32 cellular contexts compared by ENCODE assay signal in the genomic region with DNA sequence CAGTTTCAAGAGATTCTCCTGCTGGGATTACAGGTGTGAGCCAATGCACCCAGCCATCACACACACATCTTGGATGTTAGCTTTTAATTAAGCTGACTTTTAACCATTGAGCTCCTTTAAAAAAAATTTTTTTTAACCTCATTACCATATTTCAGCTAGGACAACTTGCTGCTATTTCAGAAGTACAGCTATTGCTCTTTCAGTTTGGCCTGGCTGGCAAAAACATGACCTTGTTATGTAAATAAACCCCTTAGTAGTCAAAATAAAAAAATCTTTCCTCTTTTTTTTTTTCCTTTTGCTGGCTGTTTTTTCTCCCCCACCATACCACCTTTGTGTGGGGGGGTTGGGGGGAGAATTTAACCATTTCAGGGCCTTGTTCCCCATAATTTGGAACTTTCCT.
"Had no signal": no experiment of that assay in that cellular context is flagged by ENCODE, and none has a peak within 500 bp of the region (broad histone marks: within the 10 kb centered on the region; RNA-seq: fewer than 3 reads in every experiment).

No MANE protein-coding gene starts in this region.

- H3K27ac ChIP-seq: adrenal gland, body of pancreas, brain microvascular endothelial cell, breast epithelium, VCaP had no signal

- H3K27me3 ChIP-seq: adrenal gland, body of pancreas, brain microvascular endothelial cell, breast epithelium had no signal

- ATAC-seq: activated CD8-positive, alpha-beta T cell treated with anti-CD3 and anti-CD28 coated beads for 36 hours; activated naive CD4-positive, alpha-beta T cell treated with anti-CD3 and anti-CD28 coated beads, Interleukin-2, amount 50 U/mL, for 72 hours; activated T-cell treated with anti-CD3 and anti-CD28 coated beads, Interleukin-2, amount 50 U/mL, for 4 hours; activated T-cell treated with anti-CD3 and anti-CD28 coated beads, Interleukin-2, amount 50 U/mL, for 72 hours; activated T-helper 17 cell treated with anti-CD3 and anti-CD28 coated beads, Interleukin-2, amount 50 U/mL, for 72 hours; body of pancreas had no signal

- H3K4me1 ChIP-seq: adrenal gland, body of pancreas, breast epithelium had no signal

- H3K9me3 ChIP-seq: adrenal gland, body of pancreas had no signal

- DNase-seq: activated B cell treated with CpG ODN at 0.5 μM for 24 hours; activated CD4-positive, alpha-beta memory T cell treated with anti-CD3 and anti-CD28 coated beads for 36 hours; activated CD4-positive, alpha-beta T cell treated with anti-CD3 and anti-CD28 coated beads for 4 hours; activated CD4-positive, alpha-beta T cell treated with anti-CD3 and anti-CD28 coated beads, Interleukin-2, amount 10 ng/mL, durations not matched to agents 24 days and 14 days; activated CD4-positive, alpha-beta T cell treated with anti-CD3 and anti-CD28 coated beads, Interleukin-2, amount 50 U/mL, for 1 hour; activated CD4-positive, alpha-beta T cell treated with anti-CD3 and anti-CD28 coated beads, Interleukin-2, amount 50 U/mL, for 4 hours; activated CD4-positive, CD25-positive, alpha-beta regulatory T cell treated with anti-CD3 and anti-CD28 coated beads, Interleukin-2, amount 50 U/mL, for 72 hours; activated CD8-positive, alpha-beta memory T cell treated with anti-CD3 and anti-CD28 coated beads, Interleukin-2, amount 50 U/mL, for 4 hours; activated CD8-positive, alpha-beta T cell treated with anti-CD3 and anti-CD28 coated beads for 36 hours; activated effector memory CD4-positive, alpha-beta T cell treated with anti-CD3 and anti-CD28 coated beads, Interleukin-2, amount 50 U/mL, for 16 hours; activated gamma-delta T cell treated with Interleukin-2 at 50 U/mL for 16 hours; activated naive CD4-positive, alpha-beta T cell; activated naive CD4-positive, alpha-beta T cell treated with anti-CD3 and anti-CD28 coated beads for 36 hours; activated naive CD4-positive, alpha-beta T cell treated with anti-CD3 and anti-CD28 coated beads, Interleukin-2, amount 50 U/mL, for 16 hours; activated naive CD8-positive, alpha-beta T cell treated with anti-CD3 and anti-CD28 coated beads for 36 hours; activated T-cell treated with anti-CD3 and anti-CD28 coated beads for 4 hours; activated T-cell treated with anti-CD3 and anti-CD28 coated beads, Interleukin-2, amount 50 U/mL, for 1 hour; activated T-cell treated with anti-CD3 and anti-CD28 coated beads, Interleukin-2, amount 50 U/mL, for 4 hours; activated T-cell treated with anti-CD3 and anti-CD28 coated beads, Interleukin-2, amount 50 U/mL, for 72 hours; adrenal gland; amniotic stem cell; aorta; body of pancreas; brain microvascular endothelial cell; central memory CD4-positive, alpha-beta T cell; T-helper 1 cell; T-helper 2 cell; T-helper 9 cell had no signal

- H3K4me3 ChIP-seq: adrenal gland, body of pancreas, breast epithelium had no signal

- H3K36me3 ChIP-seq: adrenal gland, brain microvascular endothelial cell, breast epithelium had no signal
